In genomic region chr13:70107498-70108271, GRCh38 we compare ENCODE assay signal across 12 cellular contexts. TPM values are rescaled to one million over a fixed set of nuclear protein-coding genes. Genes with fewer than 3 reads are reported as not detected.
A peak's percentile ranks its signal among the peaks of the same experiment; 100 is the strongest.
DNase-seq lines count a peak whose midpoint lies in the region; ATAC-seq and TF ChIP-seq lines count a peak whose summit lies in the region.
"Had no signal": no experiment of that assay in that cellular context is flagged by ENCODE, and none has a peak within 500 bp of the region (broad histone marks: within the 10 kb centered on the region; RNA-seq: fewer than 3 reads in every experiment).

Gene ATXN8OS (plus strand): TSS chr13:70107826.

- H3K9me3 Mint-ChIP-seq in CD4-positive, alpha-beta memory T cell = peaks cover 0 to 9% (median 6%) of the 10 kb centered on the region in 8 donors

- peaks cover 87% of the 10 kb centered on the region for H3K27me3 ChIP-seq in cardiac muscle cell
- no peaks in the 10 kb centered on the region for H3K27me3 ChIP-seq in upper lobe of right lung
- no peaks in the 10 kb centered on the region for H3K27me3 ChIP-seq in adrenal gland
- H3K27me3 ChIP-seq in transverse colon = peaks cover 10% of the 10 kb centered on the region
- H3K27me3 ChIP-seq in CD4-positive, alpha-beta memory T cell (ENCODE audit: insufficient read depth, low read length) = no peaks in the 10 kb centered on the region

- H3K4me3 ChIP-seq in cardiac muscle cell = peak within 1 kb of the TSS; percentile 20
- no peak within 1 kb of the TSS for H3K4me3 ChIP-seq in upper lobe of right lung
- no peak within 1 kb of the TSS for H3K4me3 ChIP-seq in adrenal gland
- H3K4me3 ChIP-seq in transverse colon = no peak within 1 kb of the TSS
- H3K4me3 ChIP-seq in CD4-positive, alpha-beta memory T cell (ENCODE audit: low read length in 2 of 2) = no peak within 1 kb of the TSS
- H3K4me3 ChIP-seq: esophagus muscularis mucosa had no signal

- no peaks in the 10 kb centered on the region for H3K9me3 ChIP-seq in cardiac muscle cell (ENCODE audit: low read depth)
- no peaks in the 10 kb centered on the region for H3K9me3 ChIP-seq in upper lobe of right lung
- H3K9me3 ChIP-seq in adrenal gland (replicated peaks in 1 of 3) = no peaks in the 10 kb centered on the region
- no peaks in the 10 kb centered on the region for H3K9me3 ChIP-seq in transverse colon
- H3K9me3 ChIP-seq in CD4-positive, alpha-beta memory T cell (ENCODE audit: control insufficient read depth in 1 of 2, low read length in 2 of 2) = peaks cover 0 to 5% of the 10 kb centered on the region in 2 donors
- H3K9me3 ChIP-seq: esophagus muscularis mucosa, neutrophil had no signal

- no peak within 1 kb of the TSS for H3K4me3 Mint-ChIP-seq in CD4-positive, alpha-beta memory T cell

- H3K4me1 ChIP-seq in cardiac muscle cell (ENCODE audit: low read depth) = peaks cover 7% of the 10 kb centered on the region
- H3K4me1 ChIP-seq in upper lobe of right lung = no peaks in the 10 kb centered on the region
- H3K4me1 ChIP-seq in adrenal gland (replicated peaks in 1 of 2) = no peaks in the 10 kb centered on the region
- H3K4me1 ChIP-seq in transverse colon = no peaks in the 10 kb centered on the region
- H3K4me1 ChIP-seq in CD4-positive, alpha-beta memory T cell (ENCODE audit: insufficient read depth, low read length) = no peaks in the 10 kb centered on the region
- H3K4me1 ChIP-seq: esophagus muscularis mucosa had no signal

- POLR2A ChIA-PET in CD4-positive, alpha-beta memory T cell (lab: Charles Lee; ENCODE audit: partially characterized antibody) = no interaction called here

- intact Hi-C loops in left cardiac atrium (cut with DNase I) (no loop called here), upper lobe of right lung (cut with DNase I) (no loop called here), adrenal gland (cut with DNase I) (no loop called here), transverse colon (cut with DNase I; ENCODE audit: low total_unique reads) (no loop called here)
- intact Hi-C loops in CD4-positive, alpha-beta memory T cell (cut with micrococcal nuclease) = no loop called here

- H3K27me3 Mint-ChIP-seq in CD4-positive, alpha-beta memory T cell = no peaks in the 10 kb centered on the region

- TF ChIP-seq POLR2A in adrenal gland (IDR thresholded peaks at IDR 0.05) (no peak), transverse colon (IDR thresholded peaks at IDR 0.05) (no peak)

- TF ChIP-seq CTCF in cardiac muscle cell (IDR thresholded peaks at IDR 0.05; ENCODE audit: low read depth, low read length) (no peak), upper lobe of right lung (IDR thresholded peaks at IDR 0.05) (no peak), adrenal gland (IDR thresholded peaks at IDR 0.05) (no peak), transverse colon (IDR thresholded peaks at IDR 0.05) (no peak)

- H3K4me1 Mint-ChIP-seq in CD4-positive, alpha-beta memory T cell = no peaks in the 10 kb centered on the region

- in situ Hi-C loops in transverse colon (cut with MboI; ENCODE audit: low pct_ligation_motif_present in 1 of 4, low pct_unique_long_range_greater_than_20kb in 1 of 4, low sequenced_read_pairs in 3 of 4) = no loop called here

- H3K27ac Mint-ChIP-seq in CD4-positive, alpha-beta memory T cell = no peak within 1 kb of the TSS

- DNase-seq in cardiac muscle cell (ENCODE audit: low read depth in 1 of 2, low spot score in 1 of 2) = peak in 1 of 2 donors; percentile 19
- DNase-seq in left cardiac atrium = no peak
- peak; percentile 2 for DNase-seq in cortex of kidney (lab: John Stamatoyannopoulos, UW)
- peak; percentile 71 for DNase-seq in left kidney (ENCODE audit: low read depth, low spot score)
- DNase-seq in upper lobe of right lung = no peak
- no peak for DNase-seq in adrenal gland
- DNase-seq in transverse colon = no peak
- DNase-seq in CD4-positive, alpha-beta memory T cell = no peak
- DNase-seq: NCI-H510A treated with DMSO at 0.1 percent for 48 hours had no signal

- no peak within 1 kb of the TSS for H3K27ac ChIP-seq in cardiac muscle cell
- H3K27ac ChIP-seq in upper lobe of right lung = no peak within 1 kb of the TSS
- no peak within 1 kb of the TSS for H3K27ac ChIP-seq in adrenal gland
- no peak within 1 kb of the TSS for H3K27ac ChIP-seq in transverse colon
- no peak within 1 kb of the TSS for H3K27ac ChIP-seq in CD4-positive, alpha-beta memory T cell (ENCODE audit: low read depth, low read length)
- H3K27ac ChIP-seq: esophagus muscularis mucosa, neutrophil had no signal

- CTCF ChIA-PET in CD4-positive, alpha-beta memory T cell (lab: Charles Lee; ENCODE audit: partially characterized antibody) = no interaction called here

- no peak for TF ChIP-seq EP300 in transverse colon (IDR thresholded peaks at IDR 0.05; ENCODE audit: low read depth)

- 1 to 3% (median 2%) methylated on average over 18 to 52 of the region's 52 CpGs for WGBS in adrenal gland, 4 donors
- WGBS in transverse colon (ENCODE audit: low coverage in 1 of 2), 2 donors = 25% methylated on average over 50 of the region's 52 CpGs; no CpG with 5 or more reads in 1 of the 2 donors

- no peaks in the 10 kb centered on the region for H3K36me3 Mint-ChIP-seq in CD4-positive, alpha-beta memory T cell

- H3K36me3 ChIP-seq in cardiac muscle cell (no peaks in the 10 kb centered on the region), upper lobe of right lung (no peaks in the 10 kb centered on the region), adrenal gland (replicated peaks in 1 of 2) (no peaks in the 10 kb centered on the region), transverse colon (no peaks in the 10 kb centered on the region)
- H3K36me3 ChIP-seq in CD4-positive, alpha-beta memory T cell (ENCODE audit: insufficient read depth, low read length) = no peaks in the 10 kb centered on the region
- H3K36me3 ChIP-seq: esophagus muscularis mucosa, neutrophil had no signal

- no peak for ATAC-seq in left cardiac atrium
- peak; percentile 12 for ATAC-seq in upper lobe of right lung

RNA-seq across cellular contexts. Expression of gene ATXN8OS, which starts in this region (rescaled TPM):
- not detected in 2 replicates for total RNA-seq in cardiac muscle cell
- polyA plus RNA-seq in cardiac muscle cell = not detected in 2 replicates
- total RNA-seq in left cardiac atrium = not detected
- total RNA-seq in upper lobe of right lung = not detected
- not detected for total RNA-seq in adrenal gland
- under 1 TPM in 1 of 3 donors, not detected in 2; 0.27 TPM for polyA plus RNA-seq in adrenal gland
- not detected for total RNA-seq in transverse colon
- not detected for total RNA-seq in CD4-positive, alpha-beta memory T cell
- not detected for polyA plus RNA-seq in CD4-positive, alpha-beta memory T cell
- polyA plus RNA-seq: keratinocyte had no signal

Comparison
In these comparisons a context has a peak if more than half of its experiments do, and no peak if none do; other contexts are left out.
1. Peak in ATAC-seq in upper lobe of right lung; RNA of the gene not detected or under 1 TPM.
2. DNase-seq: peak in cortex of kidney (single experiment) and left kidney (single experiment); none in left cardiac atrium (single experiment), upper lobe of right lung (single experiment), adrenal gland (0 of 7), transverse colon (single experiment) and CD4-positive, alpha-beta memory T cell (0 of 5).